ENCODE assay signal across 8 cellular contexts in the genomic region with DNA sequence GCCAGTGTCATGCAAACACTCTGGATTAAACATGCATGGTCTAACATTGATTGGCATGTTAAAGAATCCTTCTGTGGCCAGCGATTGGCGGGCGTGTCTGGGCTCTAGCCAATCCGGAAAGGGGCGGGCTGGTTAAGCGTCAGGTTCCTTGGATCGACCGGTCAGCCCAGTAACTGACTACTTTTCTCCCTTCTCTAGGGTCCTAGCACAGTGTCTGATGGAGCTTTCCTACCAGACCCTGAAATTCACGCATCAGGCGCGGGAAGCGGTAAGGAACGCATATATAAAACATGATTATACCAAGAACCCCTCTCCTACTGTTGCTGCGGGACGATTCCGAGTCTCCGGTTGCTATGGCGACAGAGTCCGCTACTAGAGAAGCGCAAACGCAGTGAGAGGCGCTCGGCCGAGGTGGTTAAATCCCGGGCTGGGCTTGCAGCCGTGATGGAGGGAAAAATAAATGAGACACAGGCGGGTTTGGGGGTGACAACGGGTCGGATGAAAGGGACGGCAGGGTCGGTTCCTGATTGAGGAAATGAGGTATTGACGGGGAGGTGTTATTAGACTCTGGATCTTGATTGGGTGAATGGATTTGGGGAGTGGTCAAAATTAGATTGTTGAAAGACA.
DNase-seq lines count a peak whose midpoint lies in the region; ATAC-seq and TF ChIP-seq lines count a peak whose summit lies in the region.

No MANE protein-coding gene starts in this region.

- intact Hi-C loops in tibial artery (cut with DNase I; ENCODE audit: low total_unique reads): no loop called here

- H3K4me3 ChIP-seq in ACC112 (ENCODE audit: low read depth, low read length) (peak overlapping the region; percentile 91), OCI-LY3 (ENCODE audit: low read length) (peak overlapping the region; percentile 80), tibial artery (peak overlapping the region; percentile 54 to 66)

- no peaks in the 10 kb centered on the region for H3K79me2 ChIP-seq in ACC112 (ENCODE audit: control insufficient read depth, insufficient read depth, low read length, unreplicated experiment)
- no peaks in the 10 kb centered on the region for H3K79me2 ChIP-seq in OCI-LY3 (ENCODE audit: low read length)

- H3K9me3 ChIP-seq in OCI-LY3 (ENCODE audit: insufficient read depth, low read length): no peaks in the 10 kb centered on the region
- H3K9me3 ChIP-seq in tibial artery: no peaks in the 10 kb centered on the region

- H4K20me1 ChIP-seq in OCI-LY3 (ENCODE audit: insufficient read depth, low read length): no peaks in the 10 kb centered on the region

- H3K27ac ChIP-seq in ACC112 (ENCODE audit: low read depth, low read length) (no peak overlapping the region), OCI-LY3 (ENCODE audit: low read length) (no peak overlapping the region), tibial artery (no peak overlapping the region)

- peak overlapping the region; percentile 64 for H3K4me2 ChIP-seq in OCI-LY3 (ENCODE audit: low read length)

- no peaks in the 10 kb centered on the region for H3K27me3 ChIP-seq in ACC112 (ENCODE audit: insufficient read depth, low read length)
- H3K27me3 ChIP-seq in OCI-LY3 (ENCODE audit: low read depth, low read length): no peaks in the 10 kb centered on the region
- H3K27me3 ChIP-seq in tibial artery: no peaks in the 10 kb centered on the region

- ATAC-seq in GM19025 (IDR thresholded peaks at IDR 0.05; ENCODE audit: low read depth, unreplicated experiment): peak; percentile 96
- peak; percentile 98 for ATAC-seq in HG03175 (IDR thresholded peaks at IDR 0.05; ENCODE audit: unreplicated experiment)

- H3K36me3 ChIP-seq in ACC112 (ENCODE audit: insufficient read depth, low read length): no peaks in the 10 kb centered on the region
- H3K36me3 ChIP-seq in OCI-LY3 (replicated peaks; ENCODE audit: low read depth, low read length): no peaks in the 10 kb centered on the region
- H3K36me3 ChIP-seq in tibial artery: no peaks in the 10 kb centered on the region

- DNase-seq in activated naive CD4-positive, alpha-beta T cell (lab: John Stamatoyannopoulos, UW): peak in 3 of 4 experiments; percentile 1 to 19 (median 6)
- DNase-seq in glomerular visceral epithelial cell (ENCODE audit: extremely low spot score): peak; percentile 83
- peak; percentile 70 for DNase-seq in non-pigmented ciliary epithelial cell (ENCODE audit: low read depth)
- DNase-seq in tibial artery: peak; percentile 72 to 80

- peak overlapping the region; percentile 50 for H3K9ac ChIP-seq in OCI-LY3 (ENCODE audit: low read length)

- TF ChIP-seq CTCF in OCI-LY3 (IDR thresholded peaks at IDR 0.05; ENCODE audit: low read depth, low read length) (no peak), tibial artery (IDR thresholded peaks at IDR 0.05) (no peak)

- H3K4me1 ChIP-seq in ACC112 (ENCODE audit: control insufficient read depth, insufficient read depth, low read length, unreplicated experiment): peaks cover 3% of the 10 kb centered on the region
- peaks cover 9% of the 10 kb centered on the region for H3K4me1 ChIP-seq in OCI-LY3 (ENCODE audit: low read length)
- peaks cover 0 to 9% (median 4%) of the 10 kb centered on the region in 4 donors for H3K4me1 ChIP-seq in tibial artery

- H2AFZ ChIP-seq in ACC112 (ENCODE audit: low read length, unreplicated experiment): peak overlapping the region; percentile 91
- H2AFZ ChIP-seq in OCI-LY3 (ENCODE audit: low read depth, low read length): peak overlapping the region; percentile 99

Comparison
In these comparisons a context has a peak if more than half of its experiments do, and no peak if none do; other contexts are left out.
1. DNase-seq: peak in every context shown above with its lines; median percentile 83 in glomerular visceral epithelial cell; 76 in tibial artery; 70 in non-pigmented ciliary epithelial cell; 6 in activated naive CD4-positive, alpha-beta T cell.